In genomic region chr16:14309906-14310305, GRCh38 we compare ENCODE assay signal across 9 cellular contexts.
DNase-seq lines count a peak whose midpoint lies in the region; ATAC-seq and TF ChIP-seq lines count a peak whose summit lies in the region.
"Had no signal": no experiment of that assay in that cellular context is flagged by ENCODE, and none has a peak within 500 bp of the region (broad histone marks: within the 10 kb centered on the region; RNA-seq: fewer than 3 reads in every experiment).

No MANE protein-coding gene starts in this region.

- H3K9me3 Mint-ChIP-seq in memory B cell (no peaks in the 10 kb centered on the region), nephron progenitor cell (no peaks in the 10 kb centered on the region)

- ATAC-seq in memory B cell (ENCODE audit: low read depth): no peak

- intact Hi-C loops in adrenal gland (cut with DNase I): loop anchor here in 1 of 2 donors (10.0 kb wide), 1 partner anchor 215 kb away; no protein-coding TSS in a partner anchor
- intact Hi-C loops in dorsolateral prefrontal cortex (cut with DNase I): loop anchor here (10.0 kb wide), 2 partner anchors 85 to 115 kb away; no protein-coding TSS in a partner anchor

- H3K4me1 ChIP-seq in adrenal gland (replicated peaks in 1 of 2): peaks cover 35 to 51% of the 10 kb centered on the region in 2 donors

- TF ChIP-seq CTCF in adrenal gland (IDR thresholded peaks at IDR 0.05) (no peak), dorsolateral prefrontal cortex (IDR thresholded peaks at IDR 0.05 in 54 of 56, conservative IDR thresholded peaks at IDR 0.05 in 2 of 56; ENCODE audit: low read depth in 1 of 56, partially characterized antibody in 56 of 56) (no peak), nephron progenitor cell (IDR thresholded peaks at IDR 0.05) (no peak)

- WGBS in adrenal gland, 4 donors: 47 to 79% (median 64%) methylated on average over 7 to 10 of the region's 10 CpGs

- H3K4me1 Mint-ChIP-seq in memory B cell: peaks cover 17% of the 10 kb centered on the region
- H3K4me1 Mint-ChIP-seq in nephron progenitor cell: peaks cover 51% of the 10 kb centered on the region

- no peaks in the 10 kb centered on the region for H3K36me3 ChIP-seq in adrenal gland (replicated peaks in 1 of 2)

- H3K27me3 Mint-ChIP-seq in memory B cell (no peaks in the 10 kb centered on the region), nephron progenitor cell (ENCODE audit: low read depth, poor library complexity) (peaks cover 22% of the 10 kb centered on the region)

- TF ChIP-seq POLR2A in adrenal gland (IDR thresholded peaks at IDR 0.05): no peak

- H3K27ac ChIP-seq in adrenal gland (peak overlapping the region in 3 of 5 donors; percentile 51 to 83 (median 80)), dorsolateral prefrontal cortex (peak overlapping the region in 8 of 59 donors; percentile 33 to 73 (median 60))

- no peaks in the 10 kb centered on the region for H3K9me3 ChIP-seq in adrenal gland (replicated peaks in 1 of 3)

- DNase-seq in AG20443 (ENCODE audit: low spot score): peak; percentile 84
- DNase-seq in HK-2 (ENCODE audit: unreplicated experiment): peak; percentile 27
- DNase-seq in adrenal gland: peak in 5 of 7 donors; percentile 47 to 63 (median 58)
- no peak for DNase-seq in memory B cell (ENCODE audit: low spot score in 2 of 2)
- no peak for DNase-seq in dorsolateral prefrontal cortex
- DNase-seq in NCI-H446 (lab: John Stamatoyannopoulos, UW): no peak
- DNase-seq in nephron progenitor cell: no peak
- no peak for DNase-seq in hippocampal formation (lab: John Stamatoyannopoulos, UW)
- DNase-seq: NCI-H524 treated with DMSO at 0.1 percent for 48 hours had no signal

- H3K36me3 Mint-ChIP-seq in memory B cell (no peaks in the 10 kb centered on the region), nephron progenitor cell (ENCODE audit: low read depth) (no peaks in the 10 kb centered on the region)

- H3K4me3 Mint-ChIP-seq in memory B cell (peak overlapping the region; percentile 70), nephron progenitor cell (no peak overlapping the region)

- H3K27ac Mint-ChIP-seq in memory B cell (no peak overlapping the region), nephron progenitor cell (no peak overlapping the region)

- no peaks in the 10 kb centered on the region for H3K27me3 ChIP-seq in adrenal gland
- H3K27me3 ChIP-seq in dorsolateral prefrontal cortex: no peaks in the 10 kb centered on the region

- H3K4me3 ChIP-seq in adrenal gland: no peak overlapping the region
- peak overlapping the region in 1 of 59 donors; percentile 19 for H3K4me3 ChIP-seq in dorsolateral prefrontal cortex

Comparison
In these comparisons a context has a peak if more than half of its experiments do, and no peak if none do; other contexts are left out.
1. DNase-seq: peak in AG20443 (single experiment), HK-2 (single experiment) and adrenal gland (5 of 7); none in memory B cell (0 of 2), dorsolateral prefrontal cortex (0 of 10), NCI-H446 (0 of 2), nephron progenitor cell (single experiment) and hippocampal formation (0 of 2).